ENCODE assay signal across 8 cellular contexts in genomic region chr16:57736419-57737281, GRCh38. TPM values are rescaled to one million over a fixed set of nuclear protein-coding genes. Genes with fewer than 3 reads are reported as not detected.
DNase-seq lines count a peak whose midpoint lies in the region; ATAC-seq and TF ChIP-seq lines count a peak whose summit lies in the region.

No MANE protein-coding gene starts in this region.

- H3K27me3 ChIP-seq in BE2C: no peaks in the 10 kb centered on the region

- no peak for ATAC-seq in activated CD4-positive, CD25-positive, alpha-beta regulatory T cell treated with anti-CD3 and anti-CD28 coated beads, Interleukin-2, amount 50 U/mL, for 24 hours

- peak overlapping the region; percentile 90 for H3K4me3 ChIP-seq in BE2C (ENCODE audit: low read depth, low read length)

- CTCF ChIA-PET in HEK293T (lab: Yijun Ruan, JAX): interaction anchor here (0.6 to 1.1 kb wide), 5 partner anchors 10 to 193 kb away, joined by 3 to 5 read pairs (median 3); partner anchors contain the start of gene ADGRG3

- H3K9me3 ChIP-seq in BE2C: no peaks in the 10 kb centered on the region

- H3K4me1 Mint-ChIP-seq in osteocyte (ENCODE audit: unreplicated experiment): peaks cover 26% of the 10 kb centered on the region

- H3K36me3 ChIP-seq in BE2C: peaks cover 13% of the 10 kb centered on the region

- TF ChIP-seq CTCF in BE2C (IDR thresholded peaks at IDR 0.05; ENCODE audit: low read depth, low read length) (peak; percentile 13; the same call in 1 of the 2 replicates), osteocyte (IDR thresholded peaks at IDR 0.05) (peak; percentile 27)

- POLR2A ChIA-PET in HEK293T (lab: Yijun Ruan, JAX): interaction anchor here (0.9 to 1.8 kb wide), 6 partner anchors 8 to 275 kb away, joined by 3 to 10 read pairs (median 4); no protein-coding TSS in a partner anchor

- peak; percentile 62 for DNase-seq in BE2C
- peak; percentile 64 for DNase-seq in HEK293T (ENCODE audit: extremely low spot score)
- peak; percentile 40 for DNase-seq in activated naive CD4-positive, alpha-beta T cell treated with anti-CD3 and anti-CD28 coated beads, Interleukin-2, amount 50 U/mL, for 16 hours
- peak; percentile 41 for DNase-seq in glomerular endothelial cell (ENCODE audit: extremely low read depth, low read depth, low spot score)
- DNase-seq in osteocyte (ENCODE audit: extremely low spot score, unreplicated experiment): no peak
- no peak for DNase-seq in NK-92 treated with Interleukin-12 subunit alpha and Interleukin-12 subunit beta, amount 100 ng/mL, for 24 hours (lab: John Stamatoyannopoulos, UW)

- H3K9me3 Mint-ChIP-seq in osteocyte (ENCODE audit: unreplicated experiment): no peaks in the 10 kb centered on the region

- peak overlapping the region; percentile 91 for H3K27ac Mint-ChIP-seq in osteocyte (ENCODE audit: unreplicated experiment)

- H3K27me3 Mint-ChIP-seq in osteocyte (ENCODE audit: unreplicated experiment): no peaks in the 10 kb centered on the region

- H3K4me1 ChIP-seq in BE2C: no peaks in the 10 kb centered on the region

- H3K4me3 Mint-ChIP-seq in osteocyte (ENCODE audit: unreplicated experiment): peak overlapping the region; percentile 94

- no peaks in the 10 kb centered on the region for H3K36me3 Mint-ChIP-seq in osteocyte (ENCODE audit: unreplicated experiment)

TF ChIP-seq in HEK293T, 16 proteins besides CTCF, POLR2A, EP300 and RAD21:
- TF ChIP-seq SP1 (IDR thresholded peaks at IDR 0.05) (no peak), ELF4 (IDR thresholded peaks at IDR 0.05) (no peak), CTBP1 (IDR thresholded peaks at IDR 0.05; ENCODE audit: borderline replicate concordance) (no peak), FOXM1 (IDR thresholded peaks at IDR 0.05; ENCODE audit: borderline replicate concordance) (no peak), FOXK2 (IDR thresholded peaks at IDR 0.05) (no peak), L3MBTL2 (conservative IDR thresholded peaks at IDR 0.05) (no peak), LEF1 (IDR thresholded peaks at IDR 0.05; ENCODE audit: borderline replicate concordance) (no peak), BHLHE40 (IDR thresholded peaks at IDR 0.05; ENCODE audit: borderline replicate concordance) (no peak), SUZ12 (IDR thresholded peaks at IDR 0.05) (no peak), FOXA1 (IDR thresholded peaks at IDR 0.05) (no peak), NFRKB (IDR thresholded peaks at IDR 0.05) (no peak), HDGF (IDR thresholded peaks at IDR 0.05; ENCODE audit: borderline replicate concordance) (no peak), ZNF384 (IDR thresholded peaks at IDR 0.05) (no peak), ARNT (IDR thresholded peaks at IDR 0.05) (no peak), TARDBP (IDR thresholded peaks at IDR 0.05) (no peak)
- TF ChIP-seq, protein P1, sequence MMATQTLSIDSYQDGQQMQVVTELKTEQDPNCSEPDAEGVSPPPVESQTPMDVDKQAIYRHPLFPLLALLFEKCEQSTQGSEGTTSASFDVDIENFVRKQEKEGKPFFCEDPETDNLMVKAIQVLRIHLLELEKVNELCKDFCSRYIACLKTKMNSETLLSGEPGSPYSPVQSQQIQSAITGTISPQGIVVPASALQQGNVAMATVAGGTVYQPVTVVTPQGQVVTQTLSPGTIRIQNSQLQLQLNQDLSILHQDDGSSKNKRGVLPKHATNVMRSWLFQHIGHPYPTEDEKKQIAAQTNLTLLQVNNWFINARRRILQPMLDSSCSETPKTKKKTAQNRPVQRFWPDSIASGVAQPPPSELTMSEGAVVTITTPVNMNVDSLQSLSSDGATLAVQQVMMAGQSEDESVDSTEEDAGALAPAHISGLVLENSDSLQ (IDR thresholded peaks at IDR 0.05): no peak

TF ChIP-seq in PFSK-1, 5 proteins besides CTCF, POLR2A, EP300 and RAD21:
- TF ChIP-seq TAF1 (IDR thresholded peaks at IDR 0.05; ENCODE audit: borderline replicate concordance, insufficient read depth, low read length) (no peak), POLR2AphosphoS5 (IDR thresholded peaks at IDR 0.05; ENCODE audit: low read depth, low read length) (peak; percentile 44; the same call in 1 of the 2 replicates), SIN3A (IDR thresholded peaks at IDR 0.05; ENCODE audit: borderline replicate concordance, insufficient read depth, low read length) (peak; percentile 96; the same call in 1 of the 2 replicates)

RNA-seq across cellular contexts. Expression of gene KATNB1, which starts 1.1 kb away (rescaled TPM):
- polyA plus RNA-seq in BE2C (2012; ENCODE audit: insufficient read depth, insufficient read length, low read depth): 99.0 TPM
- 83.7 TPM for polyA plus RNA-seq in PFSK-1 (2012; ENCODE audit: insufficient read length, low read depth)
- 23.1 and 25.2 TPM in 2 replicates for total RNA-seq in glomerular endothelial cell
- total RNA-seq in osteocyte: 14.2 and 15.9 TPM in 2 replicates

RNA-seq across cellular contexts. Expression of gene DRC7, which starts 42.0 kb away (rescaled TPM):
- not detected for polyA plus RNA-seq in BE2C (2012; ENCODE audit: insufficient read depth, insufficient read length, low read depth)
- not detected for polyA plus RNA-seq in PFSK-1 (2012; ENCODE audit: insufficient read length, low read depth)
- 0.05 TPM in 1 of 2 replicates, not detected in the other for total RNA-seq in glomerular endothelial cell
- not detected in 2 replicates for total RNA-seq in osteocyte

Comparison
In these comparisons a context has a peak if more than half of its experiments do, and no peak if none do; other contexts are left out.
1. DNase-seq: peak in BE2C (single experiment), HEK293T (single experiment), activated naive CD4-positive, alpha-beta T cell treated with anti-CD3 and anti-CD28 coated beads, Interleukin-2, amount 50 U/mL, for 16 hours (single experiment) and glomerular endothelial cell (single experiment); none in osteocyte (single experiment) and NK-92 treated with Interleukin-12 subunit alpha and Interleukin-12 subunit beta, amount 100 ng/mL, for 24 hours (single experiment).